19 cellular contexts compared by ENCODE assay signal in the genomic region with DNA sequence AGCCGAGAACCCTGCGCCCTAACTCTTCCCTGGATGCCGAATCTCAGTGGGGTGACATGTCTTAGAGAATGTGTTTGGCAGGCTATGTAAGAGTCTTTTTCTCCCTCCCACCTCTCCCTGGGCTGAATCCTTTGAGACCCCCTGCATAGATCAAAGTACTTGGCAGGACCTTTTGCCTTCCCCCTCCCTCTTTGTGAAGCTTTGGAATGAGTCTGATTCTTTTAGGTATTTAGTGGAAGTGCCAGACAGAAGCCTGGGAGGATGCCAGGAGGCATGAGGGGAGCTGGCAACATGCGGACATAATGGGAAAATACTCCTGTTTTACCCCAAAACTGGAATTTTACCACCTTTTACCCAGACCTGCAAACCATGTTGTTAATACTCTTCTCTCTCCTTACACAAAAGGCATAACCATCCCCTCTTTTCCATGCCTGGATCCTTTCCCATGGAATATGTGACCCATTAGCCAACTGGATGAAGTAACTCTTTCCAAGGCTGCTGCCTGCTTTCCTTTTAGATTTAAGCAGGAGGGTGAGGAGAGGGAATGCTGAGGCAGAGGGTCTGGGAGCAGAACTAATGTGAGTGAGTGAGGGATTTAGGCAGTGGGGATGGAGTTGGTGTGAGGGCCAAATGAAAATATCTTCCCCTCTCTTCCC. TPM values are rescaled to one million over a fixed set of nuclear protein-coding genes. Genes with fewer than 3 reads are reported as not detected.
DNase-seq lines count a peak whose midpoint lies in the region; ATAC-seq and TF ChIP-seq lines count a peak whose summit lies in the region.
"Had no signal": no experiment of that assay in that cellular context is flagged by ENCODE, and none has a peak within 500 bp of the region (broad histone marks: within the 10 kb centered on the region; RNA-seq: fewer than 3 reads in every experiment).

No MANE protein-coding gene starts in this region.

- H3K9me3 ChIP-seq in HUES48 (ENCODE audit: control insufficient read depth, insufficient read depth, low read length) (no peaks in the 10 kb centered on the region), endodermal cell (ENCODE audit: control insufficient read depth, low read length) (no peaks in the 10 kb centered on the region), thoracic aorta (no peaks in the 10 kb centered on the region)
- H3K9me3 ChIP-seq: tibial nerve had no signal

- DNase-seq in endodermal cell (peak; percentile 70), iris pigment epithelial cell (ENCODE audit: low read depth) (peak; percentile 35), thoracic aorta (ENCODE audit: low spot score) (no peak), T1000 (lab: John Stamatoyannopoulos, UW) (no peak), NCI-H146 treated with DMSO at 0.1 percent for 48 hours (lab: John Stamatoyannopoulos, UW; ENCODE audit: unreplicated experiment) (no peak), hippocampal formation (lab: John Stamatoyannopoulos, UW) (no peak), SKM-1 (lab: John Stamatoyannopoulos, UW; ENCODE audit: unreplicated experiment) (no peak)
- DNase-seq: activated CD4-positive, CD25-positive, alpha-beta regulatory T cell; activated naive CD4-positive, alpha-beta T cell treated with anti-CD3 and anti-CD28 coated beads for 36 hours; central memory CD4-positive, alpha-beta T cell; DMS53; NCI-H1417; NCI-H510A; PC-3; SW 1271 had no signal

- H3K4me1 ChIP-seq in HUES48 (ENCODE audit: control insufficient read depth, insufficient read depth, low read length) (no peaks in the 10 kb centered on the region), endodermal cell (ENCODE audit: control insufficient read depth, insufficient read depth, low read length) (peaks cover 11% of the 10 kb centered on the region), thoracic aorta (ENCODE audit: control insufficient read depth in 1 of 2, low read depth in 2 of 2) (peaks cover 9 to 17% of the 10 kb centered on the region in 2 donors)
- H3K4me1 ChIP-seq: BLaER1 had no signal

- no peak overlapping the region for H3K9ac ChIP-seq in HUES48 (ENCODE audit: low read depth, low read length)
- H3K9ac ChIP-seq in endodermal cell (ENCODE audit: extremely low read depth, low read length, poor library complexity, severe bottlenecking), result no peak overlapping the region
- H3K9ac ChIP-seq: BLaER1 had no signal

- no peaks in the 10 kb centered on the region for H3K27me3 ChIP-seq in HUES48 (ENCODE audit: control insufficient read depth, insufficient read depth, low read length)
- H3K27me3 ChIP-seq in endodermal cell (ENCODE audit: control insufficient read depth, insufficient read depth, low read length, poor library complexity, severe bottlenecking), result no peaks in the 10 kb centered on the region
- H3K27me3 ChIP-seq in thoracic aorta (replicated peaks; ENCODE audit: insufficient read depth), result no peaks in the 10 kb centered on the region
- H3K27me3 ChIP-seq: BLaER1, tibial nerve had no signal

- H3K36me3 ChIP-seq in HUES48 (ENCODE audit: control insufficient read depth, insufficient read depth, low read length) (peaks cover 81% of the 10 kb centered on the region), endodermal cell (ENCODE audit: control insufficient read depth, insufficient read depth, low read length) (peaks cover 66% of the 10 kb centered on the region), thoracic aorta (no peaks in the 10 kb centered on the region)

- H3K4me3 Mint-ChIP-seq in endodermal cell, result no peak overlapping the region
- H3K4me3 Mint-ChIP-seq: activated naive CD4-positive, alpha-beta T cell treated with anti-CD3 and anti-CD28 coated beads for 36 hours had no signal

- peaks cover 32% of the 10 kb centered on the region for H3K4me1 Mint-ChIP-seq in endodermal cell

- no peak for ATAC-seq in thoracic aorta (ENCODE audit: insufficient number of reproducible peaks, low FRiP score, low read depth)
- ATAC-seq: HepG2, PC-3 had no signal

- H3K27me3 Mint-ChIP-seq in endodermal cell (ENCODE audit: insufficient read depth), result no peaks in the 10 kb centered on the region

- H3K27ac Mint-ChIP-seq in endodermal cell, result peak overlapping the region; percentile 83
- H3K27ac Mint-ChIP-seq: activated naive CD4-positive, alpha-beta T cell treated with anti-CD3 and anti-CD28 coated beads for 36 hours had no signal

- H3K36me3 Mint-ChIP-seq in endodermal cell (ENCODE audit: low read depth), result peaks cover 42% of the 10 kb centered on the region

- no peaks in the 10 kb centered on the region for H3K9me3 Mint-ChIP-seq in endodermal cell
- H3K9me3 Mint-ChIP-seq: activated naive CD4-positive, alpha-beta T cell treated with anti-CD3 and anti-CD28 coated beads for 36 hours had no signal

- H3K4me3 ChIP-seq in HUES48 (ENCODE audit: low read depth, low read length) (no peak overlapping the region), endodermal cell (ENCODE audit: low read length) (no peak overlapping the region), thoracic aorta (peak overlapping the region; percentile 3)
- H3K4me3 ChIP-seq: BLaER1, tibial nerve had no signal

- peak overlapping the region; percentile 43 for H3K27ac ChIP-seq in HUES48 (ENCODE audit: low read depth, low read length)
- peak overlapping the region; percentile 39 for H3K27ac ChIP-seq in endodermal cell (ENCODE audit: low read depth, low read length)
- peak overlapping the region; percentile 55 to 61 for H3K27ac ChIP-seq in thoracic aorta
- H3K27ac ChIP-seq: BLaER1 had no signal

- WGBS in endodermal cell (ENCODE audit: insufficient coverage in 1 of 2, insufficient read length in 1 of 2), 2 experiments, result 61% methylated on average over 4 of the region's 4 CpGs; no CpG with 5 or more reads in 1 of the 2 experiments

- TF ChIP-seq CTCF in endodermal cell (conservative IDR thresholded peaks at IDR 0.05) (no peak), thoracic aorta (IDR thresholded peaks at IDR 0.05) (no peak)

RNA-seq across cellular contexts. Expression of gene TTLL5, which starts 41.7 kb away (rescaled TPM):
- total RNA-seq in endodermal cell (10 to 100 TPM; 50.5 to 54.2 TPM), thoracic aorta (10 to 100 TPM; 34.7 to 47.9 TPM)
- polyA plus RNA-seq in endodermal cell (2013, experiment 1 of 2), result 22.0 TPM
- 22.6 TPM for polyA plus RNA-seq in endodermal cell (2013, experiment 2 of 2)

RNA-seq across cellular contexts. Expression of gene ERG28, which starts 42.1 kb away (rescaled TPM):
- total RNA-seq in endodermal cell (10 to 100 TPM; 32.2 to 36.3 TPM), thoracic aorta (1 to 10 TPM; 7.6 to 7.7 TPM)
- 39.3 TPM for polyA plus RNA-seq in endodermal cell (2013, experiment 1 of 2)
- polyA plus RNA-seq in endodermal cell (2013, experiment 2 of 2), result 39.0 TPM

Comparison
In these comparisons a context has a peak if more than half of its experiments do, and no peak if none do; other contexts are left out.
1. DNase-seq: peak in endodermal cell (single experiment) and iris pigment epithelial cell (single experiment); none in thoracic aorta (single experiment), T1000 (single experiment), NCI-H146 treated with DMSO at 0.1 percent for 48 hours (single experiment), hippocampal formation (0 of 2) and SKM-1 (single experiment).
2. Peak in every context shown above with its lines, with median percentiles within 50 percentile points of each other: H3K27ac ChIP-seq.